In genomic region chr2:120988741-120989555, GRCh38 we compare ENCODE assay signal across 19 cellular contexts.
"Had no signal": no experiment of that assay in that cellular context is flagged by ENCODE, and none has a peak within 500 bp of the region (broad histone marks: within the 10 kb centered on the region; RNA-seq: fewer than 3 reads in every experiment).

No MANE protein-coding gene starts in this region.

- H3K27me3 Mint-ChIP-seq: activated naive CD4-positive, alpha-beta T cell treated with anti-CD3 and anti-CD28 coated beads, Interleukin-2, amount 50 U/mL, for 24 hours; activated T-cell treated with anti-CD3 and anti-CD28 coated beads, Interleukin-2, amount 50 U/mL, for 24 hours had no signal

- ATAC-seq: gastroesophageal sphincter, heart right ventricle, natural killer cell had no signal

- H3K4me3 ChIP-seq: ascending aorta, esophagus muscularis mucosa, gastroesophageal sphincter, heart right ventricle, sigmoid colon, transverse colon had no signal

- H3K4me1 ChIP-seq: ascending aorta, esophagus muscularis mucosa, gastroesophageal sphincter, heart right ventricle, sigmoid colon, transverse colon had no signal

- H3K4me1 Mint-ChIP-seq: activated naive CD4-positive, alpha-beta T cell treated with anti-CD3 and anti-CD28 coated beads, Interleukin-2, amount 50 U/mL, for 24 hours; natural killer cell; stimulated activated memory B cell treated with anti-CD40 and anti-IgM and Interleukin-4, amounts not matched to agents 10 μg/mL and 1 μg/mL and 100 μg/mL, for 72 hours had no signal

- H3K27ac Mint-ChIP-seq: activated naive CD4-positive, alpha-beta T cell treated with anti-CD3 and anti-CD28 coated beads, Interleukin-2, amount 50 U/mL, for 24 hours; activated T-cell treated with anti-CD3 and anti-CD28 coated beads, Interleukin-2, amount 50 U/mL, for 24 hours; activated T-helper 2 cell treated with anti-CD3 and anti-CD28 coated beads, Interferon-gamma antibody, Interleukin-2, Interleukin-4, amounts not matched to agents 10 μg/mL and 5 μg/mL and 100 μg/mL, durations not matched to agents 14 hours and 24 hours and 36 hours; natural killer cell; stimulated activated memory B cell treated with anti-CD40 and anti-IgM and Interleukin-4, amounts not matched to agents 10 μg/mL and 1 μg/mL and 100 μg/mL, for 72 hours had no signal

- H3K9me3 Mint-ChIP-seq: activated naive CD4-positive, alpha-beta T cell treated with anti-CD3 and anti-CD28 coated beads, Interleukin-2, amount 50 U/mL, for 24 hours; activated T-cell treated with anti-CD3 and anti-CD28 coated beads, Interleukin-2, amount 50 U/mL, for 24 hours; activated T-helper 2 cell treated with anti-CD3 and anti-CD28 coated beads, Interferon-gamma antibody, Interleukin-2, Interleukin-4, amounts not matched to agents 10 μg/mL and 5 μg/mL and 100 μg/mL, durations not matched to agents 14 hours and 24 hours and 36 hours; natural killer cell; stimulated activated memory B cell treated with anti-CD40 and anti-IgM and Interleukin-4, amounts not matched to agents 10 μg/mL and 1 μg/mL and 100 μg/mL, for 72 hours had no signal

- H3K27ac ChIP-seq: ascending aorta, esophagus muscularis mucosa, gastroesophageal sphincter, heart right ventricle, neutrophil, sigmoid colon, transverse colon, VCaP had no signal

- H3K9me3 ChIP-seq: ascending aorta, esophagus muscularis mucosa, gastroesophageal sphincter, heart right ventricle, neutrophil, sigmoid colon, transverse colon had no signal

- H3K27me3 ChIP-seq: ascending aorta, esophagus muscularis mucosa, gastroesophageal sphincter, neutrophil, sigmoid colon, transverse colon had no signal

- H3K36me3 Mint-ChIP-seq: activated naive CD4-positive, alpha-beta T cell treated with anti-CD3 and anti-CD28 coated beads, Interleukin-2, amount 50 U/mL, for 24 hours; natural killer cell; stimulated activated memory B cell treated with anti-CD40 and anti-IgM and Interleukin-4, amounts not matched to agents 10 μg/mL and 1 μg/mL and 100 μg/mL, for 72 hours had no signal

- H3K4me3 Mint-ChIP-seq: activated naive CD4-positive, alpha-beta T cell treated with anti-CD3 and anti-CD28 coated beads, Interleukin-2, amount 50 U/mL, for 24 hours; activated T-cell treated with anti-CD3 and anti-CD28 coated beads, Interleukin-2, amount 50 U/mL, for 24 hours; natural killer cell; stimulated activated memory B cell treated with anti-CD40 and anti-IgM and Interleukin-4, amounts not matched to agents 10 μg/mL and 1 μg/mL and 100 μg/mL, for 72 hours had no signal

- DNase-seq: activated CD4-positive, alpha-beta T cell treated with anti-CD3 and anti-CD28 coated beads, Interleukin-2, amount 50 U/mL, for 1 hour; activated CD4-positive, CD25-positive, alpha-beta regulatory T cell treated with anti-CD3 and anti-CD28 coated beads, Interleukin-2, amount 50 U/mL, for 72 hours; effector CD4-positive, alpha-beta T cell; heart right ventricle; kidney glomerular epithelial cell; mesendoderm; natural killer cell; sigmoid colon; stimulated activated CD4-positive, alpha-beta T cell treated with anti-CD3 and anti-CD28 coated beads, Interleukin-4, amount 100 ng/mL, for 4 hours; transverse colon had no signal

- H3K36me3 ChIP-seq: neutrophil, transverse colon had no signal
